In the genomic region with DNA sequence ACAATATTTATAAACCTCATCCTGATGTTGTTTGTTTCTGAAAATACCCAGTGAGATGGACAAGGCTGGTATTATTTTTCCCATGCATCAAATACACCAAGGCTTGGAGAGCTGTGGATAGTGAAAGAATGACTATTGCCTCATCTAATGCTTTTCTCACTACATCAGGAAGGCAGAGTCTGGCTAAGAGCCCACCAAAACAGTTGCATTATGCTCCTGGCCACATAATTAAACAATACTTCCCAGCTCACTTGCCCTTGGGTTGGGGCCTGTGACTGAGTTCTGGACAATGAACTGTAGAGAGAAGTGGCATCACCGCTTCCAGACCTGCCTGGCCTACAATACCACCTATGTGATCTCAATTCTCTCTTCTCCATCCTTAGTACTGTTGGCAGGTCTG, we compare ENCODE assay signal across 17 cellular contexts. TPM values are rescaled to one million over a fixed set of nuclear protein-coding genes. Genes with fewer than 3 reads are reported as not detected.
A peak's percentile ranks its signal among the peaks of the same experiment; 100 is the strongest.
DNase-seq lines count a peak whose midpoint lies in the region; ATAC-seq and TF ChIP-seq lines count a peak whose summit lies in the region.
"Had no signal": no experiment of that assay in that cellular context is flagged by ENCODE, and none has a peak within 500 bp of the region (broad histone marks: within the 10 kb centered on the region; RNA-seq: fewer than 3 reads in every experiment).

No MANE protein-coding gene starts in this region.

- no peak overlapping the region for H4K8ac ChIP-seq in mesendoderm (ENCODE audit: low read depth, low read length)

- no peak overlapping the region for H3K27ac ChIP-seq in fibroblast of lung (ENCODE audit: insufficient read depth, low read length)
- H3K27ac ChIP-seq in mesendoderm (ENCODE audit: low read depth, low read length), result no peak overlapping the region
- H3K27ac ChIP-seq: C4-2B, foreskin keratinocyte had no signal

- H4K5ac ChIP-seq in mesendoderm (ENCODE audit: low read length), result no peak overlapping the region

- H3K9me3 ChIP-seq in fibroblast of lung (ENCODE audit: control insufficient read depth, insufficient read depth, low read depth, low read length), result no peaks in the 10 kb centered on the region

- H2BK5ac ChIP-seq in mesendoderm (ENCODE audit: low read length), result no peak overlapping the region

- no peak overlapping the region for H2BK15ac ChIP-seq in mesendoderm (replicated peaks; ENCODE audit: low read depth)

- peaks cover 25 to 29% of the 10 kb centered on the region in 2 donors for H3K27me3 Mint-ChIP-seq in stimulated activated naive B cell treated with anti-CD40 and anti-IgM and Interleukin-4, amounts not matched to agents 10 μg/mL and 1 μg/mL and 100 μg/mL, for 72 hours

- no peak overlapping the region for H3K23ac ChIP-seq in mesendoderm (ENCODE audit: low read length)

- H3K4me1 ChIP-seq in fibroblast of lung (ENCODE audit: control insufficient read depth, extremely low read depth, insufficient read depth, low read length) (no peaks in the 10 kb centered on the region), mesendoderm (ENCODE audit: control insufficient read depth, low read depth, low read length) (no peaks in the 10 kb centered on the region)
- H3K4me1 ChIP-seq: foreskin keratinocyte had no signal

- no peak overlapping the region for H3K56ac ChIP-seq in mesendoderm (ENCODE audit: low read length)

- ATAC-seq in stimulated activated naive B cell treated with anti-CD40 and anti-IgM and Interleukin-4, amounts not matched to agents 10 μg/mL and 1 μg/mL and 100 μg/mL, for 72 hours (replicated peaks), result no peak
- ATAC-seq in GM21723 (IDR thresholded peaks at IDR 0.05; ENCODE audit: unreplicated experiment) (no peak), HG02798 (IDR thresholded peaks at IDR 0.05; ENCODE audit: poor library complexity, unreplicated experiment) (no peak)
- ATAC-seq: activated CD8-positive, alpha-beta memory T cell treated with anti-CD3 and anti-CD28 coated beads, Interleukin-2, amount 10 ng/mL, durations not matched to agents 7 days and 5 days; foreskin keratinocyte had no signal

- no peak overlapping the region for H3K27ac Mint-ChIP-seq in stimulated activated naive B cell treated with anti-CD40 and anti-IgM and Interleukin-4, amounts not matched to agents 10 μg/mL and 1 μg/mL and 100 μg/mL, for 72 hours
- H3K27ac Mint-ChIP-seq: activated CD8-positive, alpha-beta memory T cell treated with anti-CD3 and anti-CD28 coated beads, Interleukin-2, amount 10 ng/mL, durations not matched to agents 7 days and 5 days; activated naive CD4-positive, alpha-beta T cell treated with anti-CD3 and anti-CD28 coated beads, Interleukin-2, amount 10 ng/mL, durations not matched to agents 7 days and 5 days had no signal

- no peaks in the 10 kb centered on the region for H3K36me3 Mint-ChIP-seq in stimulated activated naive B cell treated with anti-CD40 and anti-IgM and Interleukin-4, amounts not matched to agents 10 μg/mL and 1 μg/mL and 100 μg/mL, for 72 hours
- H3K36me3 Mint-ChIP-seq: activated naive CD4-positive, alpha-beta T cell treated with anti-CD3 and anti-CD28 coated beads, Interleukin-2, amount 10 ng/mL, durations not matched to agents 7 days and 5 days had no signal

- no peak overlapping the region for H2AFZ ChIP-seq in fibroblast of lung (ENCODE audit: low read length)

- no peak overlapping the region for H2AK5ac ChIP-seq in mesendoderm (ENCODE audit: low read length)

- peak overlapping the region; percentile 28 for H3K4ac ChIP-seq in mesendoderm (ENCODE audit: low read depth, low read length)

- no peak overlapping the region for H3K4me2 ChIP-seq in fibroblast of lung (ENCODE audit: extremely low read depth, insufficient read depth, low read length)
- H3K4me2 ChIP-seq in mesendoderm (ENCODE audit: low read length), result no peak overlapping the region

- no peak overlapping the region for H2BK120ac ChIP-seq in mesendoderm (ENCODE audit: low read depth, low read length)

- no peaks in the 10 kb centered on the region for H3K27me3 ChIP-seq in fibroblast of lung (ENCODE audit: control insufficient read depth, insufficient read depth, low read length)
- H3K27me3 ChIP-seq in mesendoderm (ENCODE audit: insufficient read depth, low read length, poor library complexity), result no peaks in the 10 kb centered on the region

- no peaks in the 10 kb centered on the region for H3K79me1 ChIP-seq in mesendoderm (ENCODE audit: low read length)

- H3K9ac ChIP-seq in fibroblast of lung (ENCODE audit: insufficient read depth, low read length) (no peak overlapping the region), mesendoderm (ENCODE audit: low read length) (no peak overlapping the region)

- no peak overlapping the region for H3K4me3 ChIP-seq in fibroblast of lung (replicated peaks in 1 of 4; ENCODE audit: control extremely low read depth in 1 of 4, insufficient read depth in 1 of 4, low read depth in 3 of 4, low read length in 4 of 4)
- no peak overlapping the region for H3K4me3 ChIP-seq in mesendoderm (ENCODE audit: low read length)

- no peak for TF ChIP-seq CTCF in fibroblast of lung (conservative IDR thresholded peaks at IDR 0.05 in 1 of 2, IDR thresholded peaks at IDR 0.05 in 1 of 2; ENCODE audit: low read depth in 1 of 2, low read length in 2 of 2)

- H4K20me1 ChIP-seq in fibroblast of lung (ENCODE audit: control insufficient read depth, extremely low read depth, insufficient read depth, low read length), result no peaks in the 10 kb centered on the region

- H3K36me3 ChIP-seq in fibroblast of lung (ENCODE audit: control insufficient read depth, insufficient read depth, low read length) (no peaks in the 10 kb centered on the region), mesendoderm (ENCODE audit: control insufficient read depth, insufficient read depth, low read length) (no peaks in the 10 kb centered on the region)

- H3K4me1 Mint-ChIP-seq in stimulated activated naive B cell treated with anti-CD40 and anti-IgM and Interleukin-4, amounts not matched to agents 10 μg/mL and 1 μg/mL and 100 μg/mL, for 72 hours, result no peaks in the 10 kb centered on the region
- H3K4me1 Mint-ChIP-seq: activated CD8-positive, alpha-beta memory T cell treated with anti-CD3 and anti-CD28 coated beads, Interleukin-2, amount 10 ng/mL, durations not matched to agents 7 days and 5 days had no signal

- H3K18ac ChIP-seq in mesendoderm (ENCODE audit: low read length), result no peak overlapping the region

- no peak overlapping the region for H3K4me3 Mint-ChIP-seq in stimulated activated naive B cell treated with anti-CD40 and anti-IgM and Interleukin-4, amounts not matched to agents 10 μg/mL and 1 μg/mL and 100 μg/mL, for 72 hours
- H3K4me3 Mint-ChIP-seq: activated CD8-positive, alpha-beta memory T cell treated with anti-CD3 and anti-CD28 coated beads, Interleukin-2, amount 10 ng/mL, durations not matched to agents 7 days and 5 days; activated naive CD4-positive, alpha-beta T cell treated with anti-CD3 and anti-CD28 coated beads, Interleukin-2, amount 10 ng/mL, durations not matched to agents 7 days and 5 days had no signal

- H3K79me2 ChIP-seq in fibroblast of lung (ENCODE audit: control insufficient read depth, insufficient read depth, low read length) (no peaks in the 10 kb centered on the region), mesendoderm (ENCODE audit: control insufficient read depth, insufficient read depth, low read length) (no peaks in the 10 kb centered on the region)

- peak; percentile 73 for DNase-seq in Daoy (ENCODE audit: low read depth)
- peak; percentile 25 for DNase-seq in RPMI7951 (ENCODE audit: low read depth)
- peak; percentile 79 to 84 for DNase-seq in fibroblast of lung (ENCODE audit: low read depth in 2 of 2)
- DNase-seq in mesendoderm, result no peak
- no peak for DNase-seq in stimulated activated naive B cell treated with anti-CD40 and anti-IgM and Interleukin-4, amounts not matched to agents 10 μg/mL and 1 μg/mL and 100 μg/mL, for 72 hours
- DNase-seq in LoVo (ENCODE audit: low spot score), result no peak
- DNase-seq: activated CD8-positive, alpha-beta memory T cell treated with anti-CD3 and anti-CD28 coated beads, Interleukin-2, amount 10 ng/mL, durations not matched to agents 7 days and 5 days; activated naive CD4-positive, alpha-beta T cell treated with anti-CD3 and anti-CD28 coated beads, Interleukin-2, amount 10 ng/mL, durations not matched to agents 7 days and 5 days; DND-41; foreskin keratinocyte; NCI-H1048; NCI-H2171 treated with DMSO at 0.1 percent for 48 hours; stimulated activated CD4-positive, alpha-beta T cell treated with anti-CD3 and anti-CD28 coated beads, Interleukin-2, amount 100 ng/mL, for 48 hours; trophoblast cell had no signal

- H3K9me3 Mint-ChIP-seq in stimulated activated naive B cell treated with anti-CD40 and anti-IgM and Interleukin-4, amounts not matched to agents 10 μg/mL and 1 μg/mL and 100 μg/mL, for 72 hours, result no peaks in the 10 kb centered on the region
- H3K9me3 Mint-ChIP-seq: activated naive CD4-positive, alpha-beta T cell treated with anti-CD3 and anti-CD28 coated beads, Interleukin-2, amount 10 ng/mL, durations not matched to agents 7 days and 5 days had no signal

- no CpG with 5 or more reads among the region's 1 CpG for WGBS in mesendoderm (ENCODE audit: extremely low coverage, insufficient coverage, low lambda C conversion rate)

RNA-seq across cellular contexts. Expression of gene REEP1, which starts 46.4 kb away (rescaled TPM):
- total RNA-seq in Daoy (2014; rRNA removed; shearing (Covaris generic)), result 4.1 TPM in 2 replicates
- not detected in 2 replicates for total RNA-seq in RPMI7951 (2014; rRNA removed; shearing (Covaris generic))
- total RNA-seq in fibroblast of lung, result not detected in 2 replicates
- 0.02 and 0.14 TPM in 2 replicates for polyA plus RNA-seq in fibroblast of lung
- 0.08 TPM in 1 of 2 replicates, not detected in the other for polyA plus RNA-seq in fibroblast of lung (2012)
- polyA minus RNA-seq in fibroblast of lung (ENCODE audit: low replicate concordance), result not detected in 2 replicates
- polyA plus RNA-seq in mesendoderm (2013, experiment 1 of 2), result 0.69 TPM
- 0.77 TPM for polyA plus RNA-seq in mesendoderm (2013, experiment 2 of 2)

RNA-seq across cellular contexts. Expression of gene KDM3A, which starts 57.3 kb away (rescaled TPM):
- total RNA-seq in Daoy (2014; rRNA removed; shearing (Covaris generic)), result 10.3 and 12.9 TPM in 2 replicates
- total RNA-seq in RPMI7951 (2014; rRNA removed; shearing (Covaris generic)), result 20.1 and 23.4 TPM in 2 replicates
- total RNA-seq in fibroblast of lung, result 20.5 and 23.1 TPM in 2 replicates
- 12.1 and 26.0 TPM in 2 replicates for polyA plus RNA-seq in fibroblast of lung
- polyA plus RNA-seq in fibroblast of lung (2012), result 7.2 and 11.5 TPM in 2 replicates
- 10.2 and 20.4 TPM in 2 replicates for polyA minus RNA-seq in fibroblast of lung (ENCODE audit: low replicate concordance)
- 10.7 TPM for polyA plus RNA-seq in mesendoderm (2013, experiment 1 of 2)
- 10.2 TPM for polyA plus RNA-seq in mesendoderm (2013, experiment 2 of 2)

Comparison
In these comparisons a context has a peak if more than half of its experiments do, and no peak if none do; other contexts are left out.
1. DNase-seq: peak in Daoy (single experiment), RPMI7951 (single experiment) and fibroblast of lung (2 of 2); none in mesendoderm (single experiment), stimulated activated naive B cell treated with anti-CD40 and anti-IgM and Interleukin-4, amounts not matched to agents 10 μg/mL and 1 μg/mL and 100 μg/mL, for 72 hours (single experiment) and LoVo (single experiment).